Comparison of ENCODE assay signal across 23 cellular contexts in genomic region chr3:136632625-136633081, GRCh38.
DNase-seq lines count a peak whose midpoint lies in the region; ATAC-seq and TF ChIP-seq lines count a peak whose summit lies in the region.
"Had no signal": no experiment of that assay in that cellular context is flagged by ENCODE, and none has a peak within 500 bp of the region (broad histone marks: within the 10 kb centered on the region; RNA-seq: fewer than 3 reads in every experiment).

No MANE protein-coding gene starts in this region.

- H3K4me3 Mint-ChIP-seq in activated T-helper 1 cell treated with anti-CD3 and anti-CD28 coated beads, Interleukin-12 subunit alpha, Interleukin-12 subunit beta, Interleukin-2, Interleukin-4 antibody, amounts not matched to agents 30 ng/mL and 10 ng/mL and 1 ng/mL, durations not matched to agents 14 hours and 24 hours and 36 hours = no peak overlapping the region
- H3K4me3 Mint-ChIP-seq: activated naive CD8-positive, alpha-beta T cell treated with anti-CD3 and anti-CD28 coated beads, Interleukin-2, amount 50 U/mL, for 24 hours; activated T-cell treated with anti-CD3 and anti-CD28 coated beads, Interleukin-2, amount 50 U/mL, for 72 hours; nephron had no signal

- H3K4me3 ChIP-seq in mucosa of descending colon = no peak overlapping the region
- H3K4me3 ChIP-seq: lung had no signal

- peak; percentile 30 for ATAC-seq in mucosa of descending colon
- ATAC-seq: activated naive CD8-positive, alpha-beta T cell treated with anti-CD3 and anti-CD28 coated beads, Interleukin-2, amount 50 U/mL, for 24 hours; activated T-cell treated with anti-CD3 and anti-CD28 coated beads, Interleukin-2, amount 50 U/mL, for 72 hours; foreskin keratinocyte had no signal

- peaks cover 13% of the 10 kb centered on the region for H3K4me1 Mint-ChIP-seq in activated T-helper 1 cell treated with anti-CD3 and anti-CD28 coated beads, Interleukin-12 subunit alpha, Interleukin-12 subunit beta, Interleukin-2, Interleukin-4 antibody, amounts not matched to agents 30 ng/mL and 10 ng/mL and 1 ng/mL, durations not matched to agents 14 hours and 24 hours and 36 hours (ENCODE audit: low read depth)

- H3K27me3 Mint-ChIP-seq in activated T-helper 1 cell treated with anti-CD3 and anti-CD28 coated beads, Interleukin-12 subunit alpha, Interleukin-12 subunit beta, Interleukin-2, Interleukin-4 antibody, amounts not matched to agents 30 ng/mL and 10 ng/mL and 1 ng/mL, durations not matched to agents 14 hours and 24 hours and 36 hours (ENCODE audit: insufficient read depth) = no peaks in the 10 kb centered on the region
- H3K27me3 Mint-ChIP-seq: activated naive CD8-positive, alpha-beta T cell treated with anti-CD3 and anti-CD28 coated beads, Interleukin-2, amount 50 U/mL, for 24 hours had no signal

- no peaks in the 10 kb centered on the region for H3K36me3 ChIP-seq in mucosa of descending colon (ENCODE audit: low read depth)

- no peak overlapping the region for H3K27ac Mint-ChIP-seq in activated T-helper 1 cell treated with anti-CD3 and anti-CD28 coated beads, Interleukin-12 subunit alpha, Interleukin-12 subunit beta, Interleukin-2, Interleukin-4 antibody, amounts not matched to agents 30 ng/mL and 10 ng/mL and 1 ng/mL, durations not matched to agents 14 hours and 24 hours and 36 hours
- H3K27ac Mint-ChIP-seq: nephron had no signal

- TF ChIP-seq CTCF in VCaP (conservative IDR thresholded peaks at IDR 0.05) (no peak), mucosa of descending colon (IDR thresholded peaks at IDR 0.05) (no peak)

- H3K36me3 Mint-ChIP-seq in activated T-helper 1 cell treated with anti-CD3 and anti-CD28 coated beads, Interleukin-12 subunit alpha, Interleukin-12 subunit beta, Interleukin-2, Interleukin-4 antibody, amounts not matched to agents 30 ng/mL and 10 ng/mL and 1 ng/mL, durations not matched to agents 14 hours and 24 hours and 36 hours (ENCODE audit: low read depth) = peaks cover 26% of the 10 kb centered on the region

- H3K4me1 ChIP-seq in mucosa of descending colon (ENCODE audit: low read depth) = no peaks in the 10 kb centered on the region
- H3K4me1 ChIP-seq: BE2C, foreskin keratinocyte had no signal

- peak overlapping the region; percentile 69 for H3K27ac ChIP-seq in VCaP
- H3K27ac ChIP-seq: foreskin keratinocyte had no signal

- intact Hi-C loops in mucosa of descending colon (cut with DNase I, micrococcal nuclease) = no loop called here
- intact Hi-C loops in activated T-helper 1 cell treated with anti-CD3 and anti-CD28 coated beads, Interleukin-12 subunit alpha, Interleukin-12 subunit beta, Interleukin-2, Interleukin-4 antibody, amounts not matched to agents 30 ng/mL and 10 ng/mL and 1 ng/mL, durations not matched to agents 14 hours and 24 hours and 36 hours (cut with micrococcal nuclease) = no loop called here

- H3K9me3 ChIP-seq in mucosa of descending colon = no peaks in the 10 kb centered on the region
- H3K9me3 ChIP-seq: BE2C had no signal

- peak; percentile 26 for DNase-seq in Caki2 (ENCODE audit: low read depth)
- DNase-seq in HuH-7 (ENCODE audit: low spot score) = peak; percentile 8
- DNase-seq in mucosa of descending colon = no peak
- DNase-seq in activated T-helper 1 cell treated with anti-CD3 and anti-CD28 coated beads, Interleukin-12 subunit alpha, Interleukin-12 subunit beta, Interleukin-2, Interleukin-4 antibody, amounts not matched to agents 30 ng/mL and 10 ng/mL and 1 ng/mL, durations not matched to agents 14 hours and 24 hours and 36 hours (ENCODE audit: low spot score) = no peak
- DNase-seq in SW480 (ENCODE audit: low spot score) = no peak
- DNase-seq in stimulated activated CD4-positive, alpha-beta T cell treated with anti-CD3 and anti-CD28 coated beads, Interleukin-2, amount 100 ng/mL, for 24 hours = no peak
- no peak for DNase-seq in SKM-1 (lab: John Stamatoyannopoulos, UW; ENCODE audit: unreplicated experiment)
- DNase-seq: activated CD4-positive, alpha-beta T cell treated with anti-CD3 and anti-CD28 coated beads, Interleukin-2, amount 50 U/mL, for 1 hour; activated naive CD8-positive, alpha-beta T cell treated with anti-CD3 and anti-CD28 coated beads, Interleukin-2, amount 50 U/mL, for 24 hours; activated T-cell treated with anti-CD3 and anti-CD28 coated beads, Interleukin-2, amount 50 U/mL, for 72 hours; BE2C; central memory CD4-positive, alpha-beta T cell; DND-41; foreskin keratinocyte; GOT3; MV-4-11; retina; SIG-M5; stimulated activated CD4-positive, alpha-beta T cell treated with anti-CD3 and anti-CD28 coated beads, Interleukin-1b, Interleukin-23, amount 100 ng/mL, for 48 hours; substantia nigra had no signal

- H3K9me3 Mint-ChIP-seq in activated T-helper 1 cell treated with anti-CD3 and anti-CD28 coated beads, Interleukin-12 subunit alpha, Interleukin-12 subunit beta, Interleukin-2, Interleukin-4 antibody, amounts not matched to agents 30 ng/mL and 10 ng/mL and 1 ng/mL, durations not matched to agents 14 hours and 24 hours and 36 hours = peaks cover 15% of the 10 kb centered on the region

- in situ Hi-C loops in Caki2 (cut with HindIII; ENCODE audit: low pct_unique_long_range_greater_than_20kb, low sequenced_read_pairs) = no loop called here

Comparison
In these comparisons a context has a peak if more than half of its experiments do, and no peak if none do; other contexts are left out.
1. DNase-seq: peak in Caki2 (single experiment) and HuH-7 (single experiment); none in mucosa of descending colon (0 of 3), activated T-helper 1 cell treated with anti-CD3 and anti-CD28 coated beads, Interleukin-12 subunit alpha, Interleukin-12 subunit beta, Interleukin-2, Interleukin-4 antibody, amounts not matched to agents 30 ng/mL and 10 ng/mL and 1 ng/mL, durations not matched to agents 14 hours and 24 hours and 36 hours (single experiment), SW480 (single experiment), stimulated activated CD4-positive, alpha-beta T cell treated with anti-CD3 and anti-CD28 coated beads, Interleukin-2, amount 100 ng/mL, for 24 hours (0 of 2) and SKM-1 (single experiment).